In the genomic region with DNA sequence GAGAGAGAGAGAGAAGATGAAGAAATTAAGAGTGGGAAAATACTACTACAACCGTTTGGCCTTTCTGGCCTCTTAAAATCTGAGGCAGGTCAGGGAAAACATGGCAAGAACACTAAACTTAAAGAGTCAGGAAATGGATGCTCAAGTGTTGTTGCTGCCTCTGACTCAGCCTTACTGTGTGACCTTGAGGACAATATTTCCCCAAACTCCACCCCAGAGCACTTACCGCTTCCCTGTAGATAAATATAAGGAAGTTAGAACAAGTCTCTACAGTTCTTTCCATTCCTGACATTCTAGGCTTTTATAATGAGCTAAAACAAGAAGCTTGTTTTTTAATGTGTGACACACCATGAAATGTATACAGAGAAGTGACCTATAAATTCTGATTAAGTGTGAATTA, we compare ENCODE assay signal across 11 cellular contexts.
A peak's percentile ranks its signal among the peaks of the same experiment; 100 is the strongest.
DNase-seq lines count a peak whose midpoint lies in the region; ATAC-seq and TF ChIP-seq lines count a peak whose summit lies in the region.
"Had no signal": no experiment of that assay in that cellular context is flagged by ENCODE, and none has a peak within 500 bp of the region (broad histone marks: within the 10 kb centered on the region; RNA-seq: fewer than 3 reads in every experiment).

No MANE protein-coding gene starts in this region.

- DNase-seq in DMS53 (lab: John Stamatoyannopoulos, UW) = peak; percentile 39
- peak; percentile 31 for DNase-seq in RPMI7951 (ENCODE audit: low read depth)
- DNase-seq in cardiac fibroblast (ENCODE audit: low read depth in 2 of 2) = peak; percentile 48 to 74
- peak; percentile 55 for DNase-seq in kidney tubule cell (ENCODE audit: low spot score)
- no peak for DNase-seq in activated T-cell treated with anti-CD3 and anti-CD28 coated beads, Interleukin-2, amount 50 U/mL, for 48 hours
- DNase-seq in cortex of kidney (lab: John Stamatoyannopoulos, UW) = no peak
- no peak for DNase-seq in Ammon's horn (ENCODE audit: low spot score)
- DNase-seq: NCI-H187 treated with DMSO at 0.1 percent for 48 hours; stimulated activated CD4-positive, alpha-beta T cell treated with anti-CD3 and anti-CD28 coated beads, Interleukin-2, amount 100 ng/mL, for 24 hours had no signal

- ATAC-seq in GM19397 (IDR thresholded peaks at IDR 0.05; ENCODE audit: unreplicated experiment) = no peak

- no peak overlapping the region for H3K4me3 ChIP-seq in cardiac fibroblast (replicated peaks in 1 of 2; ENCODE audit: low read depth in 2 of 2, low read length in 2 of 2)
- H3K4me3 ChIP-seq: tibial nerve had no signal

- no peak for TF ChIP-seq CTCF in cardiac fibroblast (IDR thresholded peaks at IDR 0.05; ENCODE audit: low read depth, low read length)

Comparison
In these comparisons a context has a peak if more than half of its experiments do, and no peak if none do; other contexts are left out.
1. DNase-seq: peak in DMS53 (single experiment), RPMI7951 (single experiment), cardiac fibroblast (2 of 2) and kidney tubule cell (single experiment); none in activated T-cell treated with anti-CD3 and anti-CD28 coated beads, Interleukin-2, amount 50 U/mL, for 48 hours (0 of 2), cortex of kidney (single experiment) and Ammon's horn (single experiment).